2 cellular contexts compared by ENCODE assay signal in genomic region chr20:39283464-39283863, GRCh38.
TF ChIP-seq lines count a peak whose summit lies in the region.

No MANE protein-coding gene starts in this region.

TF ChIP-seq in GM23338, 12 proteins besides CTCF, POLR2A, EP300 and RAD21:
- TF ChIP-seq POLR2AphosphoS5 (IDR thresholded peaks at IDR 0.05; ENCODE audit: low read depth) (no peak), EZH2 (IDR thresholded peaks at IDR 0.05; ENCODE audit: low read depth, unreplicated experiment) (no peak), EZH2phosphoT487 (IDR thresholded peaks at IDR 0.05; ENCODE audit: unreplicated experiment) (no peak), ZNF462 (CRISPR knock-in tag; IDR thresholded peaks at IDR 0.05) (no peak), NANOG (IDR thresholded peaks at IDR 0.05; ENCODE audit: borderline replicate concordance) (no peak)
TF ChIP-seq in GM23338: peak in this region for 0.

TF ChIP-seq in H1, 55 proteins besides CTCF, POLR2A, EP300 and RAD21:
- no peak for TF ChIP-seq ATF2 (IDR thresholded peaks at IDR 0.05; ENCODE audit: low read length)
- no peak for TF ChIP-seq RNF2 (IDR thresholded peaks at IDR 0.05; ENCODE audit: borderline replicate concordance, low read depth, low read length, missing control alignments, poor library complexity, severe bottlenecking)
- no peak for TF ChIP-seq NANOG (IDR thresholded peaks at IDR 0.05; ENCODE audit: insufficient read depth, low read depth, low read length, poor library complexity, severe bottlenecking)
- TF ChIP-seq TEAD4 (IDR thresholded peaks at IDR 0.05; ENCODE audit: low read depth, low read length) = no peak
- TF ChIP-seq KDM1A (IDR thresholded peaks at IDR 0.05; ENCODE audit: borderline replicate concordance, low read length) = no peak
TF ChIP-seq in H1: peak in this region for 0.
